In the genomic region with DNA sequence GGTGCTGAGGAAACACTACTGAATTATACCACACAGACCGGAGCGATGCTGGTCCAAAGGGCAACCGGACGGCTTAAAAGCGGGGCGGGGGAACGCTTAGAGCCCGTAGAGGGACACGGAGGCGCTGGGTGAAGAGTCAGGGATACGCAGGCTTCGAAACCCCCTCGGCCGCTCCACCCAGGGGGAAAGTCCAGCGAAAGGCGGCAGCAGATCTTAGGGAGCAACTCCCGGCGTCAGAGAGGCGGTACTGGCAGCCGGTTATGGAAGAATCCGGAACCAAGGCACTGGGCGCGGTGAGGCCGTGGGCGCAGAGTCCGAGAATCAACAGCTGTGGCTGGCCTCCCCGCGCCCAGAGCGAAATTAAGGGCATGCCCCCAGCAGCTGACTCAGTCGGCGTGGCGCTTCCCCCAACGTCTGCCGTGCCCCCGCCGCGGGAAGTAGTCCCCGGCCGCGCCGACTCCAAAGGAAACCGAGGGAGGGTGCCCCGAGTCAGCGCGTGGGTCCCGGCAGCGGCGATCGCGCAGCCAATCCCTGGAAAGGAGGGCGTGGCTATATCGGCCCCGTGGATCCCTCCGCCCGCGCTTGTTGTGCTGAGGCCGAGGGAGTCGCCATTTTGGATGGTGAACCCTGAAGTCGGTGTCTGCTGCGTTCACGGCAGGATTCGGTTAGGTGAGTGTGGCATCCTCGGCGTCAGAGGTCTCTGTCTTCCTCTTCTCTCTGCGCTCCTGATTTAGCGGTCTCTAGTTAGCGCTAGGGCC, we compare ENCODE assay signal across 8 cellular contexts.
DNase-seq lines count a peak whose midpoint lies in the region; ATAC-seq lines count a peak whose summit lies in the region.

A gene (plus strand): TSS at position 611 of the 758 bp plus-strand sequence. CDS start 20,110 bp downstream, outside the sequence.

- ATAC-seq in GM18907 (IDR thresholded peaks at IDR 0.05; ENCODE audit: unreplicated experiment), result peak; percentile 86
- ATAC-seq in HG03159 (IDR thresholded peaks at IDR 0.05; ENCODE audit: unreplicated experiment), result peak; percentile 81

- DNase-seq in AG08395 (ENCODE audit: low spot score) (peak; percentile 99), NCI-H345 (lab: John Stamatoyannopoulos, UW) (peak; percentile 96), iris pigment epithelial cell (ENCODE audit: low read depth) (peak; percentile 100)
- DNase-seq in activated CD4-positive, CD25-positive, alpha-beta regulatory T cell (lab: John Stamatoyannopoulos, UW), result peak; percentile 93 to 96 (median 95)
- peak; percentile 97 for DNase-seq in central memory CD4-positive, alpha-beta T cell
- peak; percentile 96 for DNase-seq in stimulated activated CD4-positive, alpha-beta T cell treated with anti-CD3 and anti-CD28 coated beads, Interleukin-12 subunit alpha, Interleukin-12 subunit beta, amount 100 ng/mL, for 4 hours

Comparison
In these comparisons a context has a peak if more than half of its experiments do, and no peak if none do; other contexts are left out.
1. Peak in every context shown above with its lines: DNase-seq and ATAC-seq.